34 cellular contexts compared by ENCODE assay signal in genomic region chr19:34601071-34601470, GRCh38.
"Had no signal": no experiment of that assay in that cellular context is flagged by ENCODE, and none has a peak within 500 bp of the region (broad histone marks: within the 10 kb centered on the region; RNA-seq: fewer than 3 reads in every experiment).

No MANE protein-coding gene starts in this region.

- H3K9me3 ChIP-seq: MG63 had no signal

- H3K36me3 ChIP-seq: MG63 had no signal

- H3K27ac ChIP-seq: KMS-11 had no signal

- H3K4me3 ChIP-seq: MG63 had no signal

- DNase-seq: Karpas-422, Kasumi-1, KG1, MG63, MM.1S, MV-4-11, NCI-H1048, NCI-H1092, NCI-H1092 treated with DMSO at 0.1 percent for 48 hours, NCI-H1105, NCI-H1105 treated with DMSO at 0.1 percent for 48 hours, NCI-H1417, NCI-H1417 treated with DMSO at 0.1 percent for 48 hours, NCI-H1436, NCI-H1436 treated with DMSO at 0.1 percent for 48 hours, NCI-H146, NCI-H1694, NCI-H1694 treated with DMSO at 0.1 percent for 48 hours, NCI-H187, NCI-H187 treated with DMSO at 0.1 percent for 48 hours, NCI-H1930, NCI-H2029, NCI-H2029 treated with DMSO at 0.1 percent for 48 hours, NCI-H2081, NCI-H2081 treated with DMSO at 0.1 percent for 48 hours, NCI-H2107, NCI-H2171, NCI-H2171 treated with DMSO at 0.1 percent for 48 hours, NCI-H2227 treated with DMSO at 0.1 percent for 48 hours, NCI-H226, NCI-H345, NCI-H446, NCI-H446 treated with DMSO at 0.1 percent for 48 hours had no signal
